ENCODE assay signal across 29 cellular contexts in the genomic region with DNA sequence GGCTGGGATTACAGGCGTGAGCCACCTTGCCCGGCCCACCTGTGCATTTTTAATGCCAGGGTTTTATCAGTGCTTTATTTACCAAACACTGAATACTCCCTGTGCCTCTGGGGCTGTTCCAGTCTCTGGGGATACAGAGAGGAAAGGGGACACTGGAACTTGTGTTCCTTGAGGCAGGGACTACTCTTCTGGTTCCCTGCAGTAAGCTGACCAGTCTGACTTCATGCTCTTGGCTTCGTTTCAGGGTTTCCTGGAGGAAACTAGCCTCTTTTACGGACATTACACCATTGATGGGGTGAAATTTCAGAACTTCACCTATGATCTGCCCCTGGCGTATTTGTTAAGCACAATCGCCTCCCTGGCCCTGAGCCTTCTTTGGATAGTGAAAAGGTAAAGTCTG. TPM values are rescaled to one million over a fixed set of nuclear protein-coding genes. Genes with fewer than 3 reads are reported as not detected.
"Had no signal": no experiment of that assay in that cellular context is flagged by ENCODE, and none has a peak within 500 bp of the region (broad histone marks: within the 10 kb centered on the region; RNA-seq: fewer than 3 reads in every experiment).

No MANE protein-coding gene starts in this region.

- H3K27ac ChIP-seq: ascending aorta, body of pancreas, SK-N-MC, VCaP had no signal

- H3K27me3 ChIP-seq: ascending aorta, body of pancreas, MG63 had no signal

- H3K4me1 Mint-ChIP-seq: activated CD4-positive, alpha-beta T cell treated with anti-CD3 and anti-CD28 coated beads, Interleukin-2, amount 10 ng/mL, durations not matched to agents 7 days and 5 days; activated naive CD8-positive, alpha-beta T cell treated with anti-CD3 and anti-CD28 coated beads, Interleukin-2, amount 50 U/mL, for 24 hours; T-cell had no signal

- H3K4me3 ChIP-seq: ascending aorta, body of pancreas, MG63, SK-N-MC had no signal

- H3K36me3 Mint-ChIP-seq: activated CD4-positive, alpha-beta memory T cell treated with anti-CD3 and anti-CD28 coated beads for 36 hours; activated naive CD4-positive, alpha-beta T cell treated with anti-CD3 and anti-CD28 coated beads, Interleukin-2, amount 50 U/mL, for 72 hours; T-cell had no signal

- H3K4me1 ChIP-seq: ascending aorta, body of pancreas had no signal

- H3K36me3 ChIP-seq: ascending aorta had no signal

- H3K27me3 Mint-ChIP-seq: activated CD4-positive, alpha-beta memory T cell treated with anti-CD3 and anti-CD28 coated beads for 36 hours; activated CD4-positive, alpha-beta T cell treated with anti-CD3 and anti-CD28 coated beads, Interleukin-2, amount 10 ng/mL, durations not matched to agents 7 days and 5 days had no signal

- H3K4me3 Mint-ChIP-seq: activated CD4-positive, alpha-beta memory T cell treated with anti-CD3 and anti-CD28 coated beads for 36 hours; activated CD4-positive, alpha-beta T cell treated with anti-CD3 and anti-CD28 coated beads, Interleukin-2, amount 10 ng/mL, durations not matched to agents 7 days and 5 days; activated naive CD8-positive, alpha-beta T cell treated with anti-CD3 and anti-CD28 coated beads, Interleukin-2, amount 50 U/mL, for 24 hours; activated T-cell treated with anti-CD3 and anti-CD28 coated beads, Interleukin-2, amount 50 U/mL, for 4 hours; T-cell had no signal

- DNase-seq: activated CD4-positive, alpha-beta memory T cell treated with anti-CD3 and anti-CD28 coated beads for 36 hours; activated CD4-positive, alpha-beta T cell treated with anti-CD3 and anti-CD28 coated beads, Interleukin-2, amount 10 ng/mL, durations not matched to agents 7 days and 5 days; activated CD4-positive, CD25-positive, alpha-beta regulatory T cell; activated CD8-positive, alpha-beta memory T cell treated with anti-CD3 and anti-CD28 coated beads for 24 hours; activated effector memory CD4-positive, alpha-beta T cell treated with anti-CD3 and anti-CD28 coated beads, Interleukin-2, amount 50 U/mL, for 16 hours; activated naive CD4-positive, alpha-beta T cell treated with Interleukin-2 at 50 U/mL for 16 hours; activated naive CD8-positive, alpha-beta T cell treated with anti-CD3 and anti-CD28 coated beads, Interleukin-2, amount 50 U/mL, for 24 hours; activated T-cell treated with anti-CD3 and anti-CD28 coated beads, Interleukin-2, amount 50 U/mL, for 4 hours; amniotic stem cell; body of pancreas; MG63; MV-4-11; NCI-H1092 treated with DMSO at 0.1 percent for 48 hours; NCI-H1417 treated with DMSO at 0.1 percent for 48 hours; NCI-H1694; NCI-H2029; NCI-H2107; NCI-H345; NCI-H510A; NCI-H526 treated with DMSO at 0.1 percent for 48 hours; NCI-H82; T-cell; T-helper 2 cell; T1000 had no signal

- ATAC-seq: activated naive CD4-positive, alpha-beta T cell treated with anti-CD3 and anti-CD28 coated beads, Interleukin-2, amount 50 U/mL, for 72 hours; activated naive CD8-positive, alpha-beta T cell treated with anti-CD3 and anti-CD28 coated beads, Interleukin-2, amount 50 U/mL, for 24 hours; activated T-cell treated with anti-CD3 and anti-CD28 coated beads, Interleukin-2, amount 50 U/mL, for 4 hours; body of pancreas; T-cell had no signal

- H3K9me3 Mint-ChIP-seq: activated CD4-positive, alpha-beta memory T cell treated with anti-CD3 and anti-CD28 coated beads for 36 hours; activated CD4-positive, alpha-beta T cell treated with anti-CD3 and anti-CD28 coated beads, Interleukin-2, amount 10 ng/mL, durations not matched to agents 7 days and 5 days; activated T-cell treated with anti-CD3 and anti-CD28 coated beads, Interleukin-2, amount 50 U/mL, for 4 hours had no signal

- H3K9me3 ChIP-seq: ascending aorta, body of pancreas had no signal

- H3K27ac Mint-ChIP-seq: activated CD4-positive, alpha-beta memory T cell treated with anti-CD3 and anti-CD28 coated beads for 36 hours; activated CD4-positive, alpha-beta T cell treated with anti-CD3 and anti-CD28 coated beads, Interleukin-2, amount 10 ng/mL, durations not matched to agents 7 days and 5 days; activated naive CD4-positive, alpha-beta T cell treated with anti-CD3 and anti-CD28 coated beads, Interleukin-2, amount 50 U/mL, for 72 hours; activated naive CD8-positive, alpha-beta T cell treated with anti-CD3 and anti-CD28 coated beads, Interleukin-2, amount 50 U/mL, for 24 hours; T-cell had no signal

RNA-seq across cellular contexts. Expression of gene TMC7, which starts 46.2 kb away (rescaled TPM):
- total RNA-seq: activated CD4-positive, alpha-beta memory T cell treated with anti-CD3 and anti-CD28 coated beads for 36 hours; activated CD4-positive, alpha-beta T cell treated with anti-CD3 and anti-CD28 coated beads, Interleukin-2, amount 10 ng/mL, durations not matched to agents 7 days and 5 days; activated naive CD4-positive, alpha-beta T cell treated with anti-CD3 and anti-CD28 coated beads, Interleukin-2, amount 50 U/mL, for 72 hours; activated T-cell treated with anti-CD3 and anti-CD28 coated beads, Interleukin-2, amount 50 U/mL, for 4 hours; OCI-LY7 had no signal
